ENCODE assay signal across 10 cellular contexts in the genomic region with DNA sequence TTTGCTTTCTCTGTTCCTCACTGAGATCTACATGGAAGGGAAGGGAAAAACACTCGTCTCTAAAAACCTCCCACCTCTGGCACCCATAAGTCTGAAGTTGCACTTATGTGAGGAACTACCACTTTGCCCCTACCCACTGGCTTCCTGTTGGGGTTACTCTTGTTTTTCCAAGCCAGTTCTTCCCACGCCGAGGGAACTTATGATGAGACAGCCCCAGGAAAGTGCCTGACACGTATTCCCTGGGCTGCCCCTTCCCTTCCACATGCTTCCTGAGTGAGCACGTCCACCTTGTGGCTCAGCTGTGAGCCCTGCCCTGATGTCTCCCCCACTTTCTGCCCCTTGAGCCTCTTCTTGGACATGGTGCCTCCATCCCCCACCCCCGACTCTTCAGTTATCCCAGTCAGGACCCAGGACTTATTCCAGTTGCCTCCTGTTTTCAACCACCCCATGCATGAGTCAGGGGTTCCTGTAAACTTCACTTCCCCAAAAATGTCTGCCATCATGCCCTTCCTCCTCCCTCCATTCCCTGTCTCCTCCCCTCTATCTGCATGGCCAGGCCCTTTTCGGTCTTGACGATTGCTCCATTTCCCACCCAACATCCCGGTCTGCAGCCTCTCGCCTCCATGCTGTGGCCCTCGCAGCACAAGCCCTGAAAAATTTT. TPM values are rescaled to one million over a fixed set of nuclear protein-coding genes. Genes with fewer than 3 reads are reported as not detected.
DNase-seq lines count a peak whose midpoint lies in the region; ATAC-seq, FAIRE-seq and TF ChIP-seq lines count a peak whose summit lies in the region.
"Had no signal": no experiment of that assay in that cellular context is flagged by ENCODE, and none has a peak within 500 bp of the region (broad histone marks: within the 10 kb centered on the region; RNA-seq: fewer than 3 reads in every experiment).

No MANE protein-coding gene starts in this region.

- H3K4me2 ChIP-seq in GM23248 (ENCODE audit: unreplicated experiment) = no peak overlapping the region

- no peaks in the 10 kb centered on the region for H4K20me1 ChIP-seq in GM23248 (ENCODE audit: insufficient read depth)

- H3K36me3 ChIP-seq in CD8-positive, alpha-beta T cell (ENCODE audit: insufficient read depth, low read length) = no peaks in the 10 kb centered on the region
- H3K36me3 ChIP-seq in neutrophil (no peaks in the 10 kb centered on the region), GM23248 (ENCODE audit: low read depth) (no peaks in the 10 kb centered on the region)

- WGBS in GM23248 (ENCODE audit: low coverage in 1 of 2, low lambda C conversion rate in 2 of 2, missing lambda C conversion rate in 2 of 2), 2 experiments = 25 to 36% methylated on average over 11 of the region's 11 CpGs

- H3K9ac ChIP-seq in GM23248 = no peak overlapping the region

- in situ Hi-C loops in GM13977 (cut with MboI; ENCODE audit: low pct_unique_long_range_greater_than_20kb, low sequenced_read_pairs, unreplicated experiment) = no loop called here
- in situ Hi-C loops in GM23248 (cut with MboI) = no loop called here

- no peak overlapping the region for H2AFZ ChIP-seq in GM23248

- POLR2A ChIA-PET in CD8-positive, alpha-beta T cell (lab: Charles Lee) = no interaction called here

- H3F3A ChIP-seq in GM23248 (ENCODE audit: insufficient read depth) = no peaks in the 10 kb centered on the region

- FAIRE-seq in D721Med (lab: Jason Lieb, UNC) = no peak

- no peaks in the 10 kb centered on the region for H3K9me2 ChIP-seq in GM23248 (ENCODE audit: insufficient read depth)

- no peak overlapping the region for H3K4me3 ChIP-seq in CD8-positive, alpha-beta T cell (ENCODE audit: low read depth, low read length)
- peak overlapping the region; percentile 51 to 59 for H3K4me3 ChIP-seq in neutrophil (ENCODE audit: low read depth in 1 of 2, low read length in 1 of 2)
- no peak overlapping the region for H3K4me3 ChIP-seq in GM23248

- H3K27ac ChIP-seq in CD8-positive, alpha-beta T cell (ENCODE audit: low read depth, low read length) = no peak overlapping the region
- H3K27ac ChIP-seq in neutrophil (peak overlapping the region; percentile 100), GM23248 (no peak overlapping the region)

- DNase-seq in CD8-positive, alpha-beta T cell = no peak
- DNase-seq in NOMO-1 treated with DMSO at 0.1 percent for 48 hours (lab: John Stamatoyannopoulos, UW; ENCODE audit: unreplicated experiment) (peak; percentile 83), globus pallidus (ENCODE audit: low spot score) (peak; percentile 25), GM13977 (ENCODE audit: low spot score) (no peak), GM23248 (no peak), D721Med (ENCODE audit: insufficient read length, low spot score) (no peak)
- DNase-seq: NCI-H2029 had no signal

- H3K27ac Mint-ChIP-seq in CD8-positive, alpha-beta T cell = peak overlapping the region; percentile 24

- CTCF ChIA-PET in CD8-positive, alpha-beta T cell (lab: Charles Lee) = interaction anchor here (0.7 to 1.7 kb wide), 3 partner anchors 21 to 1387 kb away, joined by 3 to 9 read pairs (median 3); no protein-coding TSS in a partner anchor

- peaks cover 27% of the 10 kb centered on the region for H3K4me1 ChIP-seq in CD8-positive, alpha-beta T cell (ENCODE audit: insufficient read depth, low read length)
- H3K4me1 ChIP-seq in neutrophil (ENCODE audit: control insufficient read depth in 1 of 2, insufficient read depth in 1 of 2, low read depth in 1 of 2, low read length in 1 of 2) (peaks cover 96 to 97% of the 10 kb centered on the region in 2 experiments), GM23248 (ENCODE audit: insufficient read depth) (no peaks in the 10 kb centered on the region)

- no peaks in the 10 kb centered on the region for H3K36me3 Mint-ChIP-seq in CD8-positive, alpha-beta T cell

- no peak for ATAC-seq in CD8-positive, alpha-beta T cell
- no peak for ATAC-seq in GM21528 (IDR thresholded peaks at IDR 0.05; ENCODE audit: low FRiP score, unreplicated experiment)

- H3K9me3 ChIP-seq in CD8-positive, alpha-beta T cell (ENCODE audit: low read length) = no peaks in the 10 kb centered on the region
- no peaks in the 10 kb centered on the region for H3K9me3 ChIP-seq in neutrophil
- H3K9me3 ChIP-seq in GM23248 (ENCODE audit: low read depth) = no peaks in the 10 kb centered on the region

- intact Hi-C loops in CD8-positive, alpha-beta T cell (cut with DNase I, micrococcal nuclease) = no loop called here

- TF ChIP-seq CTCF in CD8-positive, alpha-beta T cell (IDR thresholded peaks at IDR 0.05) = no peak
- TF ChIP-seq CTCF in neutrophil (IDR thresholded peaks at IDR 0.05) = no peak
- no peak for TF ChIP-seq CTCF in GM13977 (IDR thresholded peaks at IDR 0.05; ENCODE audit: extremely low read depth, insufficient read depth, missing control alignments)
- TF ChIP-seq CTCF in D721Med (IDR thresholded peaks at IDR 0.05; ENCODE audit: insufficient read depth, missing control alignments) = no peak

- H3K79me2 ChIP-seq in GM23248 (ENCODE audit: insufficient read depth) = no peaks in the 10 kb centered on the region

- no peaks in the 10 kb centered on the region for H3K27me3 ChIP-seq in CD8-positive, alpha-beta T cell (ENCODE audit: insufficient read depth, low read length)
- H3K27me3 ChIP-seq in neutrophil (no peaks in the 10 kb centered on the region), GM23248 (replicated peaks; ENCODE audit: insufficient read depth) (peaks cover 19% of the 10 kb centered on the region)

- peaks cover 34% of the 10 kb centered on the region for H3K4me1 Mint-ChIP-seq in CD8-positive, alpha-beta T cell (ENCODE audit: low read depth)

- H3K9me3 Mint-ChIP-seq in CD8-positive, alpha-beta T cell = no peaks in the 10 kb centered on the region

- H3K4me3 Mint-ChIP-seq in CD8-positive, alpha-beta T cell = no peak overlapping the region

- no peaks in the 10 kb centered on the region for H3K27me3 Mint-ChIP-seq in CD8-positive, alpha-beta T cell (ENCODE audit: low read depth)

RNA-seq across cellular contexts. Expression of a gene that starts 5.1 kb away (rescaled TPM):
- total RNA-seq in CD8-positive, alpha-beta T cell = not detected
- total RNA-seq in GM23248 (2014; rRNA removed; shearing (Covaris generic)) = not detected in 2 replicates
- not detected in 2 replicates for polyA plus RNA-seq in GM23248 (2016; fragmentation: Nextera tagmentation; extraction: Ambion mirVana)
- total RNA-seq: fibroblast of villous mesenchyme had no signal

RNA-seq across cellular contexts. Expression of a gene that starts 12.3 kb away (rescaled TPM):
- total RNA-seq in CD8-positive, alpha-beta T cell = under 1 TPM; 0.44 to 0.54 TPM
- total RNA-seq in GM23248 (2014; rRNA removed; shearing (Covaris generic)) = not detected in 2 replicates
- not detected in 2 replicates for polyA plus RNA-seq in GM23248 (2016; fragmentation: Nextera tagmentation; extraction: Ambion mirVana)
- total RNA-seq: fibroblast of villous mesenchyme had no signal

RNA-seq across cellular contexts. Expression of a gene that starts 28.8 kb away (rescaled TPM):
- total RNA-seq in CD8-positive, alpha-beta T cell = 1 to 10 TPM; 1.7 TPM
- total RNA-seq in GM23248 (2014; rRNA removed; shearing (Covaris generic)) = 9.0 and 11.3 TPM in 2 replicates
- 4.2 and 4.4 TPM in 2 replicates for polyA plus RNA-seq in GM23248 (2016; fragmentation: Nextera tagmentation; extraction: Ambion mirVana)

RNA-seq across cellular contexts. Expression of a gene that starts 54.3 kb away (rescaled TPM):
- not detected for total RNA-seq in CD8-positive, alpha-beta T cell
- total RNA-seq in GM23248 (2014; rRNA removed; shearing (Covaris generic)) = not detected in 2 replicates
- not detected in 2 replicates for polyA plus RNA-seq in GM23248 (2016; fragmentation: Nextera tagmentation; extraction: Ambion mirVana)
- total RNA-seq: fibroblast of villous mesenchyme had no signal

Comparison
In these comparisons a context has a peak if more than half of its experiments do, and no peak if none do; other contexts are left out.
1. DNase-seq: peak in NOMO-1 treated with DMSO at 0.1 percent for 48 hours (single experiment) and globus pallidus (single experiment); none in CD8-positive, alpha-beta T cell (0 of 7), GM13977 (single experiment), GM23248 (single experiment) and D721Med (single experiment).
2. H3K4me3 ChIP-seq: peak in neutrophil (2 of 2); none in CD8-positive, alpha-beta T cell (single experiment) and GM23248 (single experiment).